Comparison of ENCODE assay signal across 15 cellular contexts in genomic region chr14:63910593-63911363, GRCh38. TPM values are rescaled to one million over a fixed set of nuclear protein-coding genes. Genes with fewer than 3 reads are reported as not detected.
DNase-seq lines count a peak whose midpoint lies in the region; ATAC-seq and TF ChIP-seq lines count a peak whose summit lies in the region.
"Had no signal": no experiment of that assay in that cellular context is flagged by ENCODE, and none has a peak within 500 bp of the region (broad histone marks: within the 10 kb centered on the region; RNA-seq: fewer than 3 reads in every experiment).

No MANE protein-coding gene starts in this region.

- TF ChIP-seq POLR2A in ovary (IDR thresholded peaks at IDR 0.05) = no peak

- CTCF ChIA-PET in HEK293T (lab: Yijun Ruan, JAX) = interaction anchor here (1.0 kb wide), 1 partner anchor 58 kb away, joined by 3 read pairs; the partner anchor contains the start of gene SYNE2

- peak overlapping the region in 1 of 2 donors; percentile 24 for H3K27ac ChIP-seq in ovary
- H3K27ac ChIP-seq: coronary artery had no signal

- POLR2A ChIA-PET in HEK293T (lab: Yijun Ruan, JAX) = no interaction called here

- peaks cover 34% of the 10 kb centered on the region for H3K4me1 Mint-ChIP-seq in activated naive CD8-positive, alpha-beta T cell treated with anti-CD3 and anti-CD28 coated beads, Interleukin-2, amount 50 U/mL, for 24 hours
- peaks cover 9% of the 10 kb centered on the region for H3K4me1 Mint-ChIP-seq in memory B cell

- DNase-seq in BE2C (peak; percentile 51), GM13977 (ENCODE audit: low spot score) (peak; percentile 18), memory B cell (ENCODE audit: low spot score in 2 of 2) (no peak), inferior parietal cortex (ENCODE audit: extremely low spot score) (no peak), ovary (no peak), HEK293T (ENCODE audit: extremely low spot score) (no peak)
- DNase-seq in activated naive CD8-positive, alpha-beta T cell treated with anti-CD3 and anti-CD28 coated beads, Interleukin-2, amount 50 U/mL, for 24 hours = no peak
- DNase-seq in activated CD8-positive, alpha-beta memory T cell treated with anti-CD3 and anti-CD28 coated beads for 24 hours = no peak
- DNase-seq: AML-193, DND-41, KG1, mucosa of descending colon, NCI-H510A treated with DMSO at 0.1 percent for 48 hours had no signal

- TF ChIP-seq EP300 in ovary (IDR thresholded peaks at IDR 0.05) = no peak

- H3K27me3 Mint-ChIP-seq in activated naive CD8-positive, alpha-beta T cell treated with anti-CD3 and anti-CD28 coated beads, Interleukin-2, amount 50 U/mL, for 24 hours = no peaks in the 10 kb centered on the region
- H3K27me3 Mint-ChIP-seq in memory B cell = no peaks in the 10 kb centered on the region

- peak; percentile 83 for ATAC-seq in activated naive CD8-positive, alpha-beta T cell treated with anti-CD3 and anti-CD28 coated beads, Interleukin-2, amount 50 U/mL, for 24 hours
- no peak for ATAC-seq in memory B cell (ENCODE audit: low read depth)
- ATAC-seq: mucosa of descending colon, Panc1 had no signal

- peaks cover 7% of the 10 kb centered on the region for H3K36me3 Mint-ChIP-seq in activated naive CD8-positive, alpha-beta T cell treated with anti-CD3 and anti-CD28 coated beads, Interleukin-2, amount 50 U/mL, for 24 hours (ENCODE audit: low read depth)
- peaks cover 9% of the 10 kb centered on the region for H3K36me3 Mint-ChIP-seq in memory B cell

- 14 to 35% (median 32%) methylated on average over 7 of the region's 7 CpGs for WGBS in ovary, 3 donors

- H3K36me3 ChIP-seq in BE2C = no peaks in the 10 kb centered on the region; the same call in 1 of the 2 replicates
- no peaks in the 10 kb centered on the region for H3K36me3 ChIP-seq in ovary

- no peak overlapping the region; the same call in 1 of the 2 replicates for H3K4me3 ChIP-seq in BE2C (ENCODE audit: low read depth, low read length)
- no peak overlapping the region for H3K4me3 ChIP-seq in ovary
- H3K4me3 ChIP-seq: coronary artery, mucosa of descending colon had no signal

- H3K27me3 ChIP-seq in BE2C (no peaks in the 10 kb centered on the region), ovary (no peaks in the 10 kb centered on the region)

- H3K27ac Mint-ChIP-seq in activated naive CD8-positive, alpha-beta T cell treated with anti-CD3 and anti-CD28 coated beads, Interleukin-2, amount 50 U/mL, for 24 hours = peak overlapping the region; percentile 14
- H3K27ac Mint-ChIP-seq in memory B cell = peak overlapping the region; percentile 15

- intact Hi-C loops in ovary (cut with DNase I) = no loop called here

- H3K9me3 ChIP-seq in BE2C = no peaks in the 10 kb centered on the region
- no peaks in the 10 kb centered on the region for H3K9me3 ChIP-seq in ovary
- H3K9me3 ChIP-seq: mucosa of descending colon had no signal

- TF ChIP-seq CTCF in BE2C (IDR thresholded peaks at IDR 0.05; ENCODE audit: low read depth, low read length) (no peak), GM13977 (IDR thresholded peaks at IDR 0.05; ENCODE audit: extremely low read depth, insufficient read depth, missing control alignments) (no peak), ovary (IDR thresholded peaks at IDR 0.05) (no peak)

- H3K4me1 ChIP-seq in BE2C (peaks cover 21% of the 10 kb centered on the region), ovary (ENCODE audit: insufficient read depth) (peaks cover 4% of the 10 kb centered on the region)

- no peaks in the 10 kb centered on the region for H3K9me3 Mint-ChIP-seq in activated naive CD8-positive, alpha-beta T cell treated with anti-CD3 and anti-CD28 coated beads, Interleukin-2, amount 50 U/mL, for 24 hours
- no peaks in the 10 kb centered on the region for H3K9me3 Mint-ChIP-seq in memory B cell

- in situ Hi-C loops in GM13977 (cut with MboI; ENCODE audit: low pct_unique_long_range_greater_than_20kb, low sequenced_read_pairs, unreplicated experiment) = no loop called here

- H3K4me3 Mint-ChIP-seq in activated naive CD8-positive, alpha-beta T cell treated with anti-CD3 and anti-CD28 coated beads, Interleukin-2, amount 50 U/mL, for 24 hours = no peak overlapping the region
- H3K4me3 Mint-ChIP-seq in memory B cell = no peak overlapping the region

TF ChIP-seq in HEK293T, 16 proteins besides CTCF, POLR2A, EP300 and RAD21:
- TF ChIP-seq CTBP1 (IDR thresholded peaks at IDR 0.05; ENCODE audit: borderline replicate concordance) (no peak), ELF4 (IDR thresholded peaks at IDR 0.05) (no peak), PKNOX1 (IDR thresholded peaks at IDR 0.05) (no peak), NFRKB (IDR thresholded peaks at IDR 0.05) (no peak), TARDBP (IDR thresholded peaks at IDR 0.05) (no peak), LEF1 (IDR thresholded peaks at IDR 0.05; ENCODE audit: borderline replicate concordance) (no peak), BHLHE40 (IDR thresholded peaks at IDR 0.05; ENCODE audit: borderline replicate concordance) (no peak), SUZ12 (IDR thresholded peaks at IDR 0.05) (no peak), ARNT (IDR thresholded peaks at IDR 0.05) (no peak), ZNF384 (IDR thresholded peaks at IDR 0.05) (no peak), SP1 (IDR thresholded peaks at IDR 0.05) (no peak), FOXK2 (IDR thresholded peaks at IDR 0.05) (no peak), L3MBTL2 (conservative IDR thresholded peaks at IDR 0.05) (no peak), FOXA1 (IDR thresholded peaks at IDR 0.05) (no peak), FOXM1 (IDR thresholded peaks at IDR 0.05; ENCODE audit: borderline replicate concordance) (no peak), HDGF (IDR thresholded peaks at IDR 0.05; ENCODE audit: borderline replicate concordance) (no peak)
TF ChIP-seq in HEK293T: peak in this region for 0.

RNA-seq across cellular contexts. Expression of gene SYNE2, which starts 58.0 kb away (rescaled TPM):
- 19.0 TPM for polyA plus RNA-seq in BE2C (2012; ENCODE audit: insufficient read depth, insufficient read length, low read depth)
- 100 to 1,000 TPM; 106 to 262 (median 191) TPM for total RNA-seq in ovary
- 100 to 1,000 TPM in 1 of 2 donors, 10 to 100 TPM in 1; 65.1 to 121 TPM for polyA plus RNA-seq in ovary

Comparison
In these comparisons a context has a peak if more than half of its experiments do, and no peak if none do; other contexts are left out.
1. DNase-seq: peak in BE2C (single experiment) and GM13977 (single experiment); none in activated naive CD8-positive, alpha-beta T cell treated with anti-CD3 and anti-CD28 coated beads, Interleukin-2, amount 50 U/mL, for 24 hours (single experiment), memory B cell (0 of 2), inferior parietal cortex (single experiment), ovary (0 of 5), activated CD8-positive, alpha-beta memory T cell treated with anti-CD3 and anti-CD28 coated beads for 24 hours (single experiment) and HEK293T (single experiment).